In the genomic region with DNA sequence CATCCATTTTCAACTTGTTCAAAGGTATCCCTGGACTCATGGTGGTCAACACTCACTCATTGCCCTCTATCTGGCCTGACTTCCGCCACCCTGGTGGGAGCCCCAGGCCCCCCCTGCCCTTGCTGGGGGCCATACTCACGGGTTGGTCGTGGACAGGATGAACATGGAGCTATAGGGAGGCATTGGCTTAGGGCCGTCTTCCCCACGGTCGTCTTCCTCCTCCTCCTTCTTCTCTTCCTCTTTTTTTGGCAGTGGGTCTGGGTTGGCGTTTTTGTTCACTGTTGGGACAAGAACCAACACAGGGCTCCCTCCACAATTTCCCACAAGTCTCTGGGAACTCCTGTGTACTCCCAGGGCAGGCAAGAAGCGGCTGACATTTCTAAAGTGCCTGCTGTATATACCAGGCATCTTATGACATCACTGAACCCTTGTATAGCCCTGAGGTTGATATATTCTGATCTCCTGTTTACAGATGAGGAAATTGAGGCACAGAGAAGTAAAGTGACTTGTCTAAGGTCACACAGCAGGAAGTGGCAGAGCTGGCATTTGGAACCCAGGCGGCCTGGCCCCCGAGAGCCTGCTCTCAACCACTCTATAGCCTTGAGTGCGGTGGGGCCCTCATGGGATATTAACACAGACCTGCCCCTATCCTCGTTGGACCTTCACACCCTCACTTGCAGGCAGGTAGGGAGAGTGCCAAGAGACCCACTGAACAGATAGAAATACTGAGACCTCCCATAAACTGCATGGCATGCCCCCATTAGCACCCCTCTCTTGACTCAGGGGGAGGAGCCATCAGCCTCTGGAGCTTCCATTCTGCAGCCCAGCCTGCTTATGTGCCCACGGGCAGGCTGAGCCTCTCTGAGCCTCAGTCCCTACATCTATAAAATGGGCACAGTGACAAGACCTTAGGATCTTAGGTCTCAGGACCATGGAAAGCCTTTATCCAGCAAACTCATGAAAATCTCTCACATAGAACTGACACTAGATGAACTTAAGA, we compare ENCODE assay signal across 19 cellular contexts.
"Had no signal": no experiment of that assay in that cellular context is flagged by ENCODE, and none has a peak within 500 bp of the region (broad histone marks: within the 10 kb centered on the region; RNA-seq: fewer than 3 reads in every experiment).

No MANE protein-coding gene starts in this region.

- FAIRE-seq: endothelial cell of umbilical vein, TTC549 had no signal

- H3K27ac ChIP-seq: adrenal gland, cardiac muscle cell, esophagus muscularis mucosa, heart right ventricle, prostate gland, right atrium auricular region, transverse colon had no signal

- DNase-seq: activated CD4-positive, alpha-beta T cell treated with anti-CD3 and anti-CD28 coated beads, Interleukin-2, amount 50 U/mL, for 4 hours; activated effector memory CD4-positive, alpha-beta T cell treated with anti-CD3 and anti-CD28 coated beads, Interleukin-2, amount 50 U/mL, for 16 hours; activated T-cell treated with anti-CD3 and anti-CD28 coated beads, Interleukin-2, amount 50 U/mL, for 72 hours; adrenal gland; effector memory CD4-positive, alpha-beta T cell; heart right ventricle; mesendoderm; naive thymus-derived CD4-positive, alpha-beta T cell; stimulated activated naive CD8-positive, alpha-beta T cell treated with anti-CD3 and anti-CD28 coated beads, Interleukin-15, Interleukin-2, amounts not matched to agents 100 U/mL and 50 U/mL, for 24 hours; substantia nigra; T-helper 2 cell; transverse colon had no signal

- H3K27me3 ChIP-seq: adrenal gland, cardiac muscle cell, right atrium auricular region had no signal

- H3K4me3 ChIP-seq: adrenal gland, cardiac muscle cell, esophagus muscularis mucosa, heart right ventricle, prostate gland, right atrium auricular region, transverse colon had no signal

- ATAC-seq: activated naive CD4-positive, alpha-beta T cell treated with anti-CD3 and anti-CD28 coated beads, Interleukin-2, amount 50 U/mL, for 72 hours; activated T-cell treated with anti-CD3 and anti-CD28 coated beads, Interleukin-2, amount 50 U/mL, for 72 hours; heart right ventricle; naive thymus-derived CD4-positive, alpha-beta T cell; stimulated activated naive CD8-positive, alpha-beta T cell treated with anti-CD3 and anti-CD28 coated beads, Interleukin-15, Interleukin-2, amounts not matched to agents 100 U/mL and 50 U/mL, for 24 hours had no signal

- H3K4me1 ChIP-seq: adrenal gland, esophagus muscularis mucosa, heart right ventricle, prostate gland, right atrium auricular region, transverse colon had no signal

- H3K36me3 ChIP-seq: adrenal gland, cardiac muscle cell, esophagus muscularis mucosa, heart right ventricle, prostate gland, right atrium auricular region, transverse colon had no signal

- H3K9me3 ChIP-seq: adrenal gland, esophagus muscularis mucosa, heart right ventricle, prostate gland, right atrium auricular region, transverse colon had no signal
